In the genomic region with DNA sequence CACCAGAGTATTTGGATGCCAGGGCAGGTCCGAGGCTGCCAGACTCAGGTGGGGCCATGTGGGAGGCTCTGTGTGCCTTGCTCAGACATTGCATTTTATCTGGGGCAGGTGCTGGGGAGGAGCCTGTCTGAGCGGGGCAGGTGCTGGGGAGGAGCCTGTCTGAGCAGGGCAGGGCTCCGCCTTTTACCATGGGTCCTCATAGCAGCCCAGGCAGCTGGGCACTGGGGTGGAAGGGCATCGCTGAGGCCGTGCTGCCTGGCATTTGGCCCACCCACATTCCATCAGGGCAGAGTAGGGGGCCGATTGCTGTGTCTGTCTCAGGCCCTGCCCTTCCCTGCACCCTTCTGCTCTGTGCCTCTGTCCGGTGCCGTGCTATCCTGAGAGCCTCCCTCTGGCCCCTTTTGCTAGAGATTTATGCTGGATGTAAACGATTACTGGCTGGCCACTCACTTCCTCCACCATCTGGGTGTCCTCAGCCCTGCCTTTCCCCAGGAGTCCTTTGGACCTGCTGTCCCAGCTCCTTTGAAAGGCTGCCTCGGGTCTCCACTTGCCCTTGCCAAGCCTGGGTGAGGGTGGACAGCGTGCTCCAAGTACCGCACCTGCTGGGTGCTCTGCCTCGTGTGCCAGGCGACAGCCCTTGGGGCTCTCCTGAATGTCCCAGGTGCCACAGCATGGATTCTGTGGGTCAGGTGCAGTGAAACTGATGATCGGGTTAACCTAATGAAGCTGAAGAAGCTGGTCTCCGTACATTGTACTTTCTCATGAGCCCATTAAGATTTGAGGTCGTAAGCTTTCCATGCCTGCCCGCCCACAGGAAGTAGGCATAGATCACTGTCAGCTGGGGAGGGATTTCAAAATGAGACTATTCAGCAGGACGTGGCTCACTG, we compare ENCODE assay signal across 8 cellular contexts.
DNase-seq lines count a peak whose midpoint lies in the region; ATAC-seq and TF ChIP-seq lines count a peak whose summit lies in the region.

No MANE protein-coding gene starts in this region.

- no peaks in the 10 kb centered on the region for H3K9me3 ChIP-seq in A673 (ENCODE audit: low read depth, low read length, poor library complexity, severe bottlenecking)
- no peaks in the 10 kb centered on the region for H3K9me3 ChIP-seq in HEK293 (ENCODE audit: control insufficient read depth, insufficient read depth, low read depth, low read length)
- H3K9me3 ChIP-seq in upper lobe of left lung, result no peaks in the 10 kb centered on the region
- no peaks in the 10 kb centered on the region for H3K9me3 ChIP-seq in MM.1S (replicated peaks; ENCODE audit: insufficient read depth, low read length)

- no peak for TF ChIP-seq CTCF in A673 (conservative IDR thresholded peaks at IDR 0.05; ENCODE audit: low read depth, low read length)
- TF ChIP-seq CTCF in HEK293 (tag by site-specific recombination; IDR thresholded peaks at IDR 0.05), result no peak
- no peak for TF ChIP-seq CTCF in upper lobe of left lung (IDR thresholded peaks at IDR 0.05)
- TF ChIP-seq CTCF in MM.1S (IDR thresholded peaks at IDR 0.05; ENCODE audit: low read length), result no peak

- H3K23ac ChIP-seq in mesendoderm (ENCODE audit: low read length), result no peak overlapping the region

- H3K4me2 ChIP-seq in MM.1S (ENCODE audit: low read depth, low read length) (no peak overlapping the region), mesendoderm (ENCODE audit: low read length) (no peak overlapping the region)

- H3K79me2 ChIP-seq in MM.1S (ENCODE audit: low read length), result no peaks in the 10 kb centered on the region
- no peaks in the 10 kb centered on the region for H3K79me2 ChIP-seq in mesendoderm (ENCODE audit: control insufficient read depth, insufficient read depth, low read length)

- no peaks in the 10 kb centered on the region for H3K79me1 ChIP-seq in mesendoderm (ENCODE audit: low read length)

- intact Hi-C loops in A673 (cut with micrococcal nuclease; ENCODE audit: unreplicated experiment), result no loop called here

- no peak overlapping the region for H4K5ac ChIP-seq in mesendoderm (ENCODE audit: low read length)

- no peak for TF ChIP-seq EP300 in upper lobe of left lung (IDR thresholded peaks at IDR 0.05)

- BruUV-seq in A673 (replicated peaks; lab: Mats Ljungman, UMichigan), result no TSS peak

- H2BK5ac ChIP-seq in mesendoderm (ENCODE audit: low read length), result no peak overlapping the region

- H3K56ac ChIP-seq in mesendoderm (ENCODE audit: low read length), result no peak overlapping the region

- no peaks in the 10 kb centered on the region for H4K20me1 ChIP-seq in MM.1S (ENCODE audit: insufficient read depth, low read length)

- H3K4me3 ChIP-seq in A673 (ENCODE audit: low read depth, low read length, poor library complexity, severe bottlenecking), result no peak overlapping the region
- H3K4me3 ChIP-seq in HEK293 (ENCODE audit: low read depth, low read length), result no peak overlapping the region
- H3K4me3 ChIP-seq in upper lobe of left lung, result no peak overlapping the region
- H3K4me3 ChIP-seq in MM.1S (ENCODE audit: low read length), result no peak overlapping the region
- H3K4me3 ChIP-seq in mesendoderm (ENCODE audit: low read length), result no peak overlapping the region

- H2BK120ac ChIP-seq in mesendoderm (ENCODE audit: low read depth, low read length), result no peak overlapping the region

- peak; percentile 83 for DNase-seq in A673 (ENCODE audit: low spot score)
- peak; percentile 26 for DNase-seq in RPMI8226
- DNase-seq in hepatic stellate cell (ENCODE audit: low spot score), result peak; percentile 74
- peak; percentile 48 to 70 for DNase-seq in upper lobe of left lung
- no peak for DNase-seq in MM.1S
- DNase-seq in mesendoderm, result no peak
- DNase-seq in hypothalamus (lab: John Stamatoyannopoulos, UW), result no peak

- no peaks in the 10 kb centered on the region for H3K9me2 ChIP-seq in MM.1S (replicated peaks; ENCODE audit: insufficient read depth, low read length)

- POLR2A ChIA-PET in A673 (lab: Charles Lee; ENCODE audit: low non-redundant PET) (interaction anchor here (0.5 kb wide), 1 partner anchor 910 kb away, joined by 4 read pairs; no protein-coding TSS in a partner anchor), HEK293 (lab: Yijun Ruan, JAX) (interaction anchor here (0.6 kb wide), 1 partner anchor 32 kb away, joined by 3 read pairs; no protein-coding TSS in a partner anchor)

- H3K27me3 ChIP-seq in A673 (replicated peaks; ENCODE audit: insufficient read depth, low read depth, low read length, poor library complexity) (no peaks in the 10 kb centered on the region), upper lobe of left lung (no peaks in the 10 kb centered on the region), MM.1S (replicated peaks; ENCODE audit: insufficient read depth, low read length) (no peaks in the 10 kb centered on the region), mesendoderm (ENCODE audit: insufficient read depth, low read length, poor library complexity) (no peaks in the 10 kb centered on the region)

- H3K27ac ChIP-seq in A673 (ENCODE audit: low read depth, low read length, poor library complexity, severe bottlenecking) (no peak overlapping the region), HEK293 (ENCODE audit: extremely low read depth, low read depth, low read length) (no peak overlapping the region), upper lobe of left lung (no peak overlapping the region), MM.1S (ENCODE audit: low read length) (no peak overlapping the region), mesendoderm (ENCODE audit: low read depth, low read length) (no peak overlapping the region)

- 39 to 63% methylated on average over 12 to 19 of the region's 19 CpGs for WGBS in upper lobe of left lung, 2 donors
- no CpG with 5 or more reads among the region's 19 CpGs for WGBS in mesendoderm (ENCODE audit: extremely low coverage, insufficient coverage, low lambda C conversion rate)

- no peak for TF ChIP-seq POLR2A in upper lobe of left lung (IDR thresholded peaks at IDR 0.05)

- H2AFZ ChIP-seq in MM.1S (ENCODE audit: low read length), result no peak overlapping the region

- H3K4ac ChIP-seq in mesendoderm (ENCODE audit: low read depth, low read length), result no peak overlapping the region

- ATAC-seq in upper lobe of left lung (ENCODE audit: low FRiP score in 2 of 2), result peak; percentile 18 to 88

- H3K36me3 ChIP-seq in A673 (ENCODE audit: insufficient read depth, low read length, poor library complexity, severe bottlenecking) (no peaks in the 10 kb centered on the region), HEK293 (ENCODE audit: control insufficient read depth in 2 of 2, insufficient read depth in 1 of 2, low read length in 2 of 2) (no peaks in the 10 kb centered on the region), upper lobe of left lung (no peaks in the 10 kb centered on the region), MM.1S (replicated peaks; ENCODE audit: insufficient read depth, low read length) (no peaks in the 10 kb centered on the region), mesendoderm (ENCODE audit: control insufficient read depth, insufficient read depth, low read length) (no peaks in the 10 kb centered on the region)

- H4K8ac ChIP-seq in mesendoderm (ENCODE audit: low read depth, low read length), result no peak overlapping the region

- H3K9ac ChIP-seq in MM.1S (ENCODE audit: low read length) (no peak overlapping the region), mesendoderm (ENCODE audit: low read length) (no peak overlapping the region)

- CTCF ChIA-PET in A673 (lab: Charles Lee), result interaction anchor here (0.6 kb wide), 1 partner anchor 1453 kb away, joined by 11 read pairs; no protein-coding TSS in a partner anchor
- CTCF ChIA-PET in HEK293 (lab: Yijun Ruan, JAX), result interaction anchor here (0.6 kb wide), 1 partner anchor 259 kb away, joined by 3 read pairs; no protein-coding TSS in a partner anchor

- peaks cover 16% of the 10 kb centered on the region for H3K4me1 ChIP-seq in A673 (ENCODE audit: insufficient read depth, low read length, poor library complexity, severe bottlenecking)
- H3K4me1 ChIP-seq in HEK293 (ENCODE audit: control insufficient read depth, insufficient read depth, low read length), result peaks cover 9% of the 10 kb centered on the region
- peaks cover 9 to 16% (median 11%) of the 10 kb centered on the region in 4 donors for H3K4me1 ChIP-seq in upper lobe of left lung
- no peaks in the 10 kb centered on the region for H3K4me1 ChIP-seq in MM.1S (ENCODE audit: low read length)
- no peaks in the 10 kb centered on the region for H3K4me1 ChIP-seq in mesendoderm (ENCODE audit: control insufficient read depth, low read depth, low read length)

- H2AK5ac ChIP-seq in mesendoderm (ENCODE audit: low read length), result no peak overlapping the region

- no peaks in the 10 kb centered on the region for H3F3A ChIP-seq in MM.1S (ENCODE audit: insufficient read depth, low read length)

- no peak overlapping the region for H3K18ac ChIP-seq in mesendoderm (ENCODE audit: low read length)

- H2BK15ac ChIP-seq in mesendoderm (replicated peaks; ENCODE audit: low read depth), result no peak overlapping the region

TF ChIP-seq in HEK293, 187 proteins besides CTCF, POLR2A, EP300 and RAD21:
- TF ChIP-seq ZNF404 (tag by site-specific recombination; IDR thresholded peaks at IDR 0.05) (no peak), ZFHX2 (tag by site-specific recombination; conservative IDR thresholded peaks at IDR 0.05) (peak; percentile 57), EGR2 (tag by site-specific recombination; IDR thresholded peaks at IDR 0.05; ENCODE audit: low read depth) (0 out of 2 replicates have a peak, but pooled peaks have one; percentile 25), GLIS1 (tag by site-specific recombination; IDR thresholded peaks at IDR 0.05) (peak; percentile 59), SP2 (tag by site-specific recombination; IDR thresholded peaks at IDR 0.05) (0 out of 2 replicates have a peak, but pooled peaks have one; percentile 31)
TF ChIP-seq in HEK293: peak in this region for 4.

Comparison
In these comparisons a context has a peak if more than half of its experiments do, and no peak if none do; other contexts are left out.
1. DNase-seq: peak in A673 (single experiment), RPMI8226 (single experiment), hepatic stellate cell (single experiment) and upper lobe of left lung (2 of 2); none in MM.1S (single experiment), mesendoderm (single experiment) and hypothalamus (0 of 51).